In genomic region chr13:61880576-61881283, GRCh38 we compare ENCODE assay signal across 9 cellular contexts.
DNase-seq lines count a peak whose midpoint lies in the region; ATAC-seq, FAIRE-seq and TF ChIP-seq lines count a peak whose summit lies in the region.
"Had no signal": no experiment of that assay in that cellular context is flagged by ENCODE, and none has a peak within 500 bp of the region (broad histone marks: within the 10 kb centered on the region; RNA-seq: fewer than 3 reads in every experiment).

No MANE protein-coding gene starts in this region.

- no peak for FAIRE-seq in A549 (lab: Jason Lieb, UNC)

- CTCF ChIA-PET in A549 (lab: Yijun Ruan, JAX), result interaction anchor here (0.6 to 1.5 kb wide), 3 partner anchors 12 to 279 kb away, joined by 3 to 4 read pairs (median 3); no protein-coding TSS in a partner anchor
- CTCF ChIA-PET in T-cell (lab: Charles Lee), result no interaction called here

- no peak for TF ChIP-seq POLR2A in A549 (IDR thresholded peaks at IDR 0.05; ENCODE audit: low read length)

- no peaks in the 10 kb centered on the region for H3K4me1 Mint-ChIP-seq in T-cell

- TF ChIP-seq RAD21 in A549 (conservative IDR thresholded peaks at IDR 0.05 in 1 of 2, IDR thresholded peaks at IDR 0.05 in 1 of 2), result no peak

- no peak overlapping the region for H3K4me2 ChIP-seq in A549

- no peaks in the 10 kb centered on the region for H3K9me3 ChIP-seq in A549

- POLR2A ChIA-PET in A549 (lab: Yijun Ruan, JAX), result no interaction called here
- POLR2A ChIA-PET in T-cell (lab: Charles Lee), result no interaction called here

- no peaks in the 10 kb centered on the region for H3K36me3 Mint-ChIP-seq in T-cell
- H3K36me3 Mint-ChIP-seq: activated naive CD8-positive, alpha-beta T cell had no signal

- 11% methylated on average over 3 of the region's 3 CpGs for WGBS in A549 (ENCODE audit: missing lambda C conversion rate)

- TF ChIP-seq CTCF in A549 (IDR thresholded peaks at IDR 0.05), result peak; percentile 13; the same call in 1 of the 3 replicates

- no peaks in the 10 kb centered on the region for H3K4me1 ChIP-seq in A549

- no peak overlapping the region for H3K27ac ChIP-seq in A549

- DNase-seq in A549 (ENCODE audit: low read depth in 1 of 2, low spot score in 1 of 2), result peak in 1 of 2 experiments; percentile 34
- peak; percentile 33 for DNase-seq in SK-N-DZ (ENCODE audit: low spot score)
- DNase-seq in islet precursor cell, result peak; percentile 75
- no peak for DNase-seq in T-cell
- DNase-seq in ureter (ENCODE audit: low spot score), result no peak

- H3K4me3 Mint-ChIP-seq in T-cell, result no peak overlapping the region
- H3K4me3 Mint-ChIP-seq: activated naive CD8-positive, alpha-beta T cell had no signal

- TF ChIP-seq EP300 in A549 (IDR thresholded peaks at IDR 0.05), result no peak

- no peaks in the 10 kb centered on the region for H3K27me3 Mint-ChIP-seq in T-cell
- H3K27me3 Mint-ChIP-seq: activated naive CD8-positive, alpha-beta T cell had no signal

- no peak overlapping the region for H3K27ac Mint-ChIP-seq in T-cell
- H3K27ac Mint-ChIP-seq: activated naive CD8-positive, alpha-beta T cell had no signal

- H3K9me3 Mint-ChIP-seq in T-cell, result peaks cover 19 to 29% (median 19%) of the 10 kb centered on the region in 3 donors

- H3K4me3 ChIP-seq in A549, result no peak overlapping the region

- ATAC-seq in A549 (peak in 1 of 2 experiments; percentile 64; a peak in 2 of 6 replicates), GM18511 (IDR thresholded peaks at IDR 0.05; ENCODE audit: unreplicated experiment) (peak; percentile 90), HG03442 (IDR thresholded peaks at IDR 0.05; ENCODE audit: unreplicated experiment) (peak; percentile 71), T-cell (replicated peaks in 1 of 4) (no peak), esophagus mucosa (no peak)

TF ChIP-seq in A549, 52 proteins besides CTCF, POLR2A, EP300 and RAD21:
- TF ChIP-seq NFE2L2 (conservative IDR thresholded peaks at IDR 0.05; ENCODE audit: low read length) (no peak), HOXA7 (CRISPR knock-in tag; IDR thresholded peaks at IDR 0.05) (no peak), CBX2 (IDR thresholded peaks at IDR 0.05; ENCODE audit: borderline replicate concordance, low read depth) (no peak), MAZ (IDR thresholded peaks at IDR 0.05; ENCODE audit: borderline replicate concordance, low read depth, low read length) (no peak), TP53 (CRISPR knock-in tag; IDR thresholded peaks at IDR 0.05) (no peak), NPAS2 (CRISPR knock-in tag; IDR thresholded peaks at IDR 0.05; ENCODE audit: borderline replicate concordance) (no peak), CHD4 (IDR thresholded peaks at IDR 0.05; ENCODE audit: borderline replicate concordance) (no peak), ZC3H11A (IDR thresholded peaks at IDR 0.05) (no peak), CBX8 (IDR thresholded peaks at IDR 0.05) (no peak), HDAC2 (IDR thresholded peaks at IDR 0.05) (no peak), REST (IDR thresholded peaks at IDR 0.05) (no peak), KDM5A (IDR thresholded peaks at IDR 0.05) (no peak), RCOR1 (IDR thresholded peaks at IDR 0.05; ENCODE audit: low read depth, low read length) (no peak), NR3C1 (IDR thresholded peaks at IDR 0.05) (no peak), SMC3 (IDR thresholded peaks at IDR 0.05) (no peak), ZNF302 (CRISPR knock-in tag; IDR thresholded peaks at IDR 0.05) (no peak), CEBPB (IDR thresholded peaks at IDR 0.05) (no peak), PBX3 (IDR thresholded peaks at IDR 0.05) (no peak)
TF ChIP-seq in A549: peak in this region for 0.

Comparison
In these comparisons a context has a peak if more than half of its experiments do, and no peak if none do; other contexts are left out.
1. ATAC-seq: peak in GM18511 (single experiment) and HG03442 (single experiment); none in T-cell (0 of 4) and esophagus mucosa (single experiment).
2. DNase-seq: peak in SK-N-DZ (single experiment) and islet precursor cell (single experiment); none in T-cell (0 of 34) and ureter (single experiment).